Comparison of ENCODE assay signal across 8 cellular contexts in the genomic region with DNA sequence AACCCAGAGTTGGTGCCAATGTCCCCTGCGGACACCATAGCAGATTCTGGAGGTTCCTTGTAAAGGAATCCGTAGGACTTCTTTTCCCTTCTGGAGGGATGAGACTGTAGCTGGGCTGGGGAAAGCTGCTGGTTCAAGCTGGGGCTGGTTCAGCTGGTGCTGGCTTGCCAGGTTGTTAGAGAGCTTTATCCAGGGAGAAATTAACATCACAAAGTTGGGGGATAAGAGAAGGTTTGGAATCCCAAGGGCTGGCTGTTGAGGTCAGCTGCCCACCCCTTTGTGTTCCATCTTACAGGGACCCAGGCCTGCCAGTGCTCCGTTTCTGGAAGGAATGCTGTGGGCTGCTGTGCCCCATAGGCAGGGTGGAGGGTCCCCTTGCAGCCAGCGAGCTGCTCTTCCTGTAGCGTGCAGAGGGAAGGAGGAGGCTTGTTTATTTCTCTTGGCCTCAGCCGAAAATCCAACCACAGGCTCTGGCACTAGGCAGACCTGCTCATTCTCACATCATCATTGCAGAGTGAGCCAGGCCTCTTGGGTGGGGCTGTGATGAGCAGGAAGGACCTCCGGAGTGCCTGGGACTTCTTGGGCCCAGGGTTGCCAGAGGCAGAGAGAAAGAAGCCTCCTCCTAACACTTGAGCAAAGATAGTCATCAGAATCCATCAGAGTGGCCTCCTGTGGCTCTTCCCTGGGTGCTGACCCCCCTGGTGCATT.
DNase-seq lines count a peak whose midpoint lies in the region; ATAC-seq and TF ChIP-seq lines count a peak whose summit lies in the region.

No MANE protein-coding gene starts in this region.

- no peak for ATAC-seq in HG02623 (IDR thresholded peaks at IDR 0.05; ENCODE audit: unreplicated experiment)

- no peaks in the 10 kb centered on the region for H3K9me3 ChIP-seq in cardiac muscle cell (ENCODE audit: low read depth)

- H3K27me3 Mint-ChIP-seq in activated naive CD4-positive, alpha-beta T cell treated with anti-CD3 and anti-CD28 coated beads, Interleukin-2, amount 10 ng/mL, durations not matched to agents 7 days and 5 days = no peaks in the 10 kb centered on the region

- H3K27ac ChIP-seq in cardiac muscle cell = peak overlapping the region; percentile 50

- H3K27ac Mint-ChIP-seq in activated naive CD4-positive, alpha-beta T cell treated with anti-CD3 and anti-CD28 coated beads, Interleukin-2, amount 10 ng/mL, durations not matched to agents 7 days and 5 days = peak overlapping the region; percentile 95

- H3K4me3 ChIP-seq in cardiac muscle cell = no peak overlapping the region

- H3K4me3 Mint-ChIP-seq in activated naive CD4-positive, alpha-beta T cell treated with anti-CD3 and anti-CD28 coated beads, Interleukin-2, amount 10 ng/mL, durations not matched to agents 7 days and 5 days = peak overlapping the region; percentile 79

- CTCF ChIA-PET in activated naive CD4-positive, alpha-beta T cell treated with anti-CD3 and anti-CD28 coated beads, Interleukin-2, amount 10 ng/mL, durations not matched to agents 7 days and 5 days (lab: Charles Lee) = interaction anchor here (0.9 to 6.9 kb wide), 4 partner anchors 9 to 60 kb away, joined by 3 to 38 read pairs (median 26); no protein-coding TSS in a partner anchor

- TF ChIP-seq CTCF in cardiac muscle cell (IDR thresholded peaks at IDR 0.05; ENCODE audit: low read depth, low read length) = no peak

- peaks cover 91% of the 10 kb centered on the region for H3K4me1 Mint-ChIP-seq in activated naive CD4-positive, alpha-beta T cell treated with anti-CD3 and anti-CD28 coated beads, Interleukin-2, amount 10 ng/mL, durations not matched to agents 7 days and 5 days

- no peaks in the 10 kb centered on the region for H3K27me3 ChIP-seq in cardiac muscle cell

- peaks cover 57% of the 10 kb centered on the region for H3K36me3 Mint-ChIP-seq in activated naive CD4-positive, alpha-beta T cell treated with anti-CD3 and anti-CD28 coated beads, Interleukin-2, amount 10 ng/mL, durations not matched to agents 7 days and 5 days

- H3K4me1 ChIP-seq in cardiac muscle cell (ENCODE audit: low read depth) = peaks cover 61% of the 10 kb centered on the region

- no peaks in the 10 kb centered on the region for H3K9me3 Mint-ChIP-seq in activated naive CD4-positive, alpha-beta T cell treated with anti-CD3 and anti-CD28 coated beads, Interleukin-2, amount 10 ng/mL, durations not matched to agents 7 days and 5 days

- peak; percentile 93 for DNase-seq in HT1080 (ENCODE audit: low read depth)
- peak; percentile 85 for DNase-seq in activated naive CD4-positive, alpha-beta T cell treated with anti-CD3 and anti-CD28 coated beads, Interleukin-2, amount 10 ng/mL, durations not matched to agents 7 days and 5 days
- DNase-seq in cardiac muscle cell (ENCODE audit: low read depth in 1 of 2, low spot score in 1 of 2) = peak in 1 of 2 donors; percentile 90
- peak; percentile 33 for DNase-seq in renal cortical epithelial cell (ENCODE audit: low read depth)
- DNase-seq in COLO829 (ENCODE audit: low spot score) = no peak
- DNase-seq in NCI-H2029 treated with DMSO at 0.1 percent for 48 hours (lab: John Stamatoyannopoulos, UW) = no peak
- DNase-seq in activated CD8-positive, alpha-beta memory T cell treated with anti-CD3 and anti-CD28 coated beads, Interleukin-2, amount 50 U/mL, for 4 hours = no peak

- H3K36me3 ChIP-seq in cardiac muscle cell = no peaks in the 10 kb centered on the region

Comparison
In these comparisons a context has a peak if more than half of its experiments do, and no peak if none do; other contexts are left out.
1. DNase-seq: peak in HT1080 (single experiment), activated naive CD4-positive, alpha-beta T cell treated with anti-CD3 and anti-CD28 coated beads, Interleukin-2, amount 10 ng/mL, durations not matched to agents 7 days and 5 days (single experiment) and renal cortical epithelial cell (single experiment); none in COLO829 (single experiment), NCI-H2029 treated with DMSO at 0.1 percent for 48 hours (single experiment) and activated CD8-positive, alpha-beta memory T cell treated with anti-CD3 and anti-CD28 coated beads, Interleukin-2, amount 50 U/mL, for 4 hours (single experiment).